Comparison of ENCODE assay signal across 12 cellular contexts in the genomic region with DNA sequence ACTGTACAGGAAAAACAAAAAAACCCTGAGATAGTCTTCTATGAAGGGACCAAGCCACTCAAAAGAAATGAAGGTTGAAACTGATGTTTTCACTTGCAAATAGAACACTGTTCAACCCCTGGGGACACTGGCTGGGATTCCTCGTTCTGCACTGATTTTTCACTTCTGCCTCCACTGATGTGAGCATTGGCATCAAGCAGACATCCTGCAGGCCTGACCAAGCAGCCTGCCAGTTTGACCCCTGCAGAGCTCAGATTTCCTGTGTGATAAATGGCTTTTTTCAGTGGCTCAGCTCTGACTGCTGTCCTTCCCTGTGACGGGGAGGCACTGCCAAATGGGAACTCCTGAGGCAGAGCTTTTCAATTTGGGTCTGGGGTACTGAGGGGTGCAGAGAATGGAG. TPM values are rescaled to one million over a fixed set of nuclear protein-coding genes. Genes with fewer than 3 reads are reported as not detected.
DNase-seq lines count a peak whose midpoint lies in the region; ATAC-seq and TF ChIP-seq lines count a peak whose summit lies in the region.
"Had no signal": no experiment of that assay in that cellular context is flagged by ENCODE, and none has a peak within 500 bp of the region (broad histone marks: within the 10 kb centered on the region; RNA-seq: fewer than 3 reads in every experiment).

No MANE protein-coding gene starts in this region.

- H3K27me3 ChIP-seq in BLaER1 (no peaks in the 10 kb centered on the region), gastroesophageal sphincter (peaks cover 56% of the 10 kb centered on the region)

- H3K27ac Mint-ChIP-seq in activated T-helper 17 cell treated with anti-CD3 and anti-CD28 coated beads, Interleukin-2, amount 50 U/mL, for 72 hours, result peak overlapping the region; percentile 71

- no peak for TF ChIP-seq EP300 in gastroesophageal sphincter (IDR thresholded peaks at IDR 0.05)

- peaks cover 26% of the 10 kb centered on the region for H3K4me1 Mint-ChIP-seq in activated T-helper 17 cell treated with anti-CD3 and anti-CD28 coated beads, Interleukin-2, amount 50 U/mL, for 72 hours

- H3K4me3 ChIP-seq in BLaER1 (no peak overlapping the region), gastroesophageal sphincter (no peak overlapping the region)
- H3K4me3 ChIP-seq: gastrocnemius medialis, upper lobe of right lung had no signal

- H3K9me3 ChIP-seq in BLaER1, result no peaks in the 10 kb centered on the region
- H3K9me3 ChIP-seq in gastroesophageal sphincter, result no peaks in the 10 kb centered on the region
- H3K9me3 ChIP-seq: gastrocnemius medialis, upper lobe of right lung had no signal

- no peak for TF ChIP-seq POLR2A in gastroesophageal sphincter (IDR thresholded peaks at IDR 0.05)

- ATAC-seq in GM19025 (IDR thresholded peaks at IDR 0.05; ENCODE audit: low read depth, unreplicated experiment) (peak; percentile 90), HG03066 (IDR thresholded peaks at IDR 0.05; ENCODE audit: low read depth, unreplicated experiment) (peak; percentile 75), gastroesophageal sphincter (no peak)
- no peak for ATAC-seq in activated T-helper 17 cell treated with anti-CD3 and anti-CD28 coated beads, Interleukin-2, amount 50 U/mL, for 72 hours (replicated peaks)
- ATAC-seq: gastrocnemius medialis, upper lobe of right lung had no signal

- H3K36me3 Mint-ChIP-seq in activated T-helper 17 cell treated with anti-CD3 and anti-CD28 coated beads, Interleukin-2, amount 50 U/mL, for 72 hours (ENCODE audit: low read depth), result peaks cover 100% of the 10 kb centered on the region

- no peaks in the 10 kb centered on the region for H3K9me3 Mint-ChIP-seq in activated T-helper 17 cell treated with anti-CD3 and anti-CD28 coated beads, Interleukin-2, amount 50 U/mL, for 72 hours

- WGBS in gastroesophageal sphincter (ENCODE audit: low coverage in 1 of 2), 2 donors, result 40 to 50% methylated on average over 1 to 2 of the region's 2 CpGs

- H3K4me3 Mint-ChIP-seq in activated T-helper 17 cell treated with anti-CD3 and anti-CD28 coated beads, Interleukin-2, amount 50 U/mL, for 72 hours, result no peak overlapping the region

- TF ChIP-seq CTCF in gastroesophageal sphincter (IDR thresholded peaks at IDR 0.05), result no peak

- peak overlapping the region; percentile 47 for H3K4me2 ChIP-seq in BLaER1

- peaks cover 47% of the 10 kb centered on the region for H3K36me3 ChIP-seq in BLaER1
- no peaks in the 10 kb centered on the region for H3K36me3 ChIP-seq in gastroesophageal sphincter
- H3K36me3 ChIP-seq: gastrocnemius medialis, upper lobe of right lung had no signal

- H3K4me1 ChIP-seq in BLaER1, result peaks cover 12% of the 10 kb centered on the region
- no peaks in the 10 kb centered on the region for H3K4me1 ChIP-seq in gastroesophageal sphincter
- H3K4me1 ChIP-seq: gastrocnemius medialis, upper lobe of right lung had no signal

- DNase-seq in H4 (ENCODE audit: low spot score), result no peak
- no peak for DNase-seq in NCI-H1694 treated with DMSO at 0.1 percent for 48 hours (lab: John Stamatoyannopoulos, UW)
- no peak for DNase-seq in HT-29 (ENCODE audit: low spot score)
- DNase-seq: gastrocnemius medialis, NCI-H524, upper lobe of right lung had no signal

- no peaks in the 10 kb centered on the region for H3K27me3 Mint-ChIP-seq in activated T-helper 17 cell treated with anti-CD3 and anti-CD28 coated beads, Interleukin-2, amount 50 U/mL, for 72 hours

- H4K20me1 ChIP-seq in BLaER1, result no peaks in the 10 kb centered on the region

- H3K27ac ChIP-seq in BLaER1, result no peak overlapping the region
- no peak overlapping the region for H3K27ac ChIP-seq in gastroesophageal sphincter
- H3K27ac ChIP-seq: gastrocnemius medialis, upper lobe of right lung, VCaP had no signal

- H3K9ac ChIP-seq in BLaER1, result no peak overlapping the region

RNA-seq across cellular contexts. Expression of gene RASGRP1, which starts 50.0 kb away (rescaled TPM):
- 100 to 1,000 TPM; 118 to 164 TPM for total RNA-seq in activated T-helper 17 cell treated with anti-CD3 and anti-CD28 coated beads, Interleukin-2, amount 50 U/mL, for 72 hours
- under 1 TPM; 0.16 to 0.81 (median 0.55) TPM for total RNA-seq in gastroesophageal sphincter
- 0.18 and 0.29 TPM in 2 replicates for total RNA-seq in H4 (2014; rRNA removed; shearing (Covaris generic))
- total RNA-seq in HT-29 (2014; rRNA removed; shearing (Covaris generic)), result 0.08 and 1.3 TPM in 2 replicates

Comparison
In these comparisons a context has a peak if more than half of its experiments do, and no peak if none do; other contexts are left out.
1. ATAC-seq: peak in GM19025 (single experiment) and HG03066 (single experiment); none in activated T-helper 17 cell treated with anti-CD3 and anti-CD28 coated beads, Interleukin-2, amount 50 U/mL, for 72 hours (single experiment) and gastroesophageal sphincter (single experiment).
2. RNA of gene RASGRP1, which starts 50.0 kb away (total RNA-seq): 118 to 164 TPM in activated T-helper 17 cell treated with anti-CD3 and anti-CD28 coated beads, Interleukin-2, amount 50 U/mL, for 72 hours; 0.08 to 1.3 TPM in HT-29, 0.16 to 0.81 TPM in gastroesophageal sphincter and 0.18 to 0.29 TPM in H4; every median in the first group is over 10 times any median in the second.